Comparison of ENCODE assay signal across 16 cellular contexts in genomic region chr19:56137405-56137804, GRCh38. TPM values are rescaled to one million over a fixed set of nuclear protein-coding genes. Genes with fewer than 3 reads are reported as not detected.
A peak's percentile ranks its signal among the peaks of the same experiment; 100 is the strongest.
DNase-seq lines count a peak whose midpoint lies in the region; ATAC-seq, FAIRE-seq and TF ChIP-seq lines count a peak whose summit lies in the region.
"Had no signal": no experiment of that assay in that cellular context is flagged by ENCODE, and none has a peak within 500 bp of the region (broad histone marks: within the 10 kb centered on the region; RNA-seq: fewer than 3 reads in every experiment).

No MANE protein-coding gene starts in this region.

- no peak overlapping the region for H3K4me3 ChIP-seq in HL-60 (replicated peaks; ENCODE audit: insufficient read depth, low read length)
- H3K4me3 ChIP-seq in HepG2 (replicated peaks in 1 of 3; ENCODE audit: insufficient read depth in 1 of 3, low read depth in 2 of 3, low read length in 3 of 3) = no peak overlapping the region
- no peak overlapping the region for H3K4me3 ChIP-seq in thyroid gland (replicated peaks in 1 of 3)
- H3K4me3 ChIP-seq: HAP-1, SJSA1 had no signal

- no peaks in the 10 kb centered on the region for H3K9me3 Mint-ChIP-seq in WTC11
- H3K9me3 Mint-ChIP-seq: activated CD4-positive, alpha-beta T cell treated with anti-CD3 and anti-CD28 coated beads, Interleukin-2, amount 10 ng/mL, durations not matched to agents 7 days and 5 days; activated naive CD4-positive, alpha-beta T cell treated with anti-CD3 and anti-CD28 coated beads, Interleukin-2, amount 50 U/mL, for 72 hours; activated T-cell treated with anti-CD3 and anti-CD28 coated beads, Interleukin-2, amount 50 U/mL, for 24 hours had no signal

- no peak overlapping the region for H3K4me3 Mint-ChIP-seq in WTC11
- H3K4me3 Mint-ChIP-seq: activated CD4-positive, alpha-beta T cell treated with anti-CD3 and anti-CD28 coated beads, Interleukin-2, amount 10 ng/mL, durations not matched to agents 7 days and 5 days; activated T-cell treated with anti-CD3 and anti-CD28 coated beads, Interleukin-2, amount 50 U/mL, for 24 hours had no signal

- no TSS peak for BruUV-seq in HepG2 (replicated peaks; lab: Mats Ljungman, UMichigan)

- TF ChIP-seq RAD21 in HepG2 (CRISPR knock-in tag; IDR thresholded peaks at IDR 0.05) = no peak

- peaks cover under 1% of the 10 kb centered on the region for H3K79me2 ChIP-seq in HepG2 (ENCODE audit: insufficient read depth, low read length)

- H3K27ac Mint-ChIP-seq in WTC11 = peak overlapping the region; percentile 98
- H3K27ac Mint-ChIP-seq: activated CD4-positive, alpha-beta T cell treated with anti-CD3 and anti-CD28 coated beads, Interleukin-2, amount 10 ng/mL, durations not matched to agents 7 days and 5 days; activated naive CD4-positive, alpha-beta T cell treated with anti-CD3 and anti-CD28 coated beads, Interleukin-2, amount 50 U/mL, for 72 hours; activated T-cell treated with anti-CD3 and anti-CD28 coated beads, Interleukin-2, amount 50 U/mL, for 24 hours had no signal

- WGBS in HepG2 (ENCODE audit: low lambda C conversion rate) = 83% methylated on average over 6 of the region's 6 CpGs
- 32 to 40% methylated on average over 6 of the region's 6 CpGs for WGBS in thyroid gland, 2 donors

- CTCF ChIA-PET in WTC11 (lab: Charles Lee) = interaction anchor here (1.0 to 3.7 kb wide), 6 partner anchors 10 to 32 kb away, joined by 3 to 25 read pairs (median 5); no protein-coding TSS in a partner anchor
- CTCF ChIA-PET in HepG2 (lab: Yijun Ruan, JAX; ENCODE audit: low intra/inter-chr PET ratio, low total read pairs) = no interaction called here

- TF ChIP-seq EP300 in HepG2 (IDR thresholded peaks at IDR 0.05; ENCODE audit: low read depth in 2 of 2, low read length in 2 of 2) (no peak), HepG2 (CRISPR knock-in tag; IDR thresholded peaks at IDR 0.05; ENCODE audit: borderline replicate concordance) (no peak)

- H3K27ac ChIP-seq in HL-60 (replicated peaks) = peak overlapping the region; percentile 16; the same call in 1 of the 2 replicates
- H3K27ac ChIP-seq in HepG2 (ENCODE audit: extremely low read length, insufficient read depth, low read length) = peak overlapping the region; percentile 34
- peak overlapping the region; percentile 65 to 89 (median 68) for H3K27ac ChIP-seq in thyroid gland
- H3K27ac ChIP-seq: SJSA1 had no signal

- peaks cover 3% of the 10 kb centered on the region; the same call in 1 of the 2 replicates for H3K27me3 Mint-ChIP-seq in WTC11 (ENCODE audit: low read depth)
- H3K27me3 Mint-ChIP-seq: activated CD4-positive, alpha-beta T cell treated with anti-CD3 and anti-CD28 coated beads, Interleukin-2, amount 10 ng/mL, durations not matched to agents 7 days and 5 days; activated T-cell treated with anti-CD3 and anti-CD28 coated beads, Interleukin-2, amount 50 U/mL, for 24 hours had no signal

- H3K27me3 ChIP-seq in HL-60 (ENCODE audit: insufficient read depth, poor library complexity, severe bottlenecking) (no peaks in the 10 kb centered on the region), HepG2 (ENCODE audit: control insufficient read depth in 1 of 2, insufficient read depth in 2 of 2, low read length in 2 of 2) (no peaks in the 10 kb centered on the region; a peak in 1 of 5 replicates), thyroid gland (no peaks in the 10 kb centered on the region)
- H3K27me3 ChIP-seq: BE2C, SJSA1 had no signal

- no peak overlapping the region for H2AFZ ChIP-seq in HepG2 (ENCODE audit: low read length)

- TF ChIP-seq POLR2A in HepG2 (IDR thresholded peaks at IDR 0.05; ENCODE audit: insufficient read depth in 1 of 2, low read depth in 2 of 2, low read length in 2 of 2) (no peak), thyroid gland (IDR thresholded peaks at IDR 0.05) (no peak)

- DNase-seq in HL-60 (ENCODE audit: low read depth in 1 of 2, low spot score in 1 of 2) (no peak), WTC11 (ENCODE audit: low spot score) (no peak), HepG2 (ENCODE audit: low spot score) (no peak), thyroid gland (peak; percentile 88 to 92), HUDEP-2 (lab: John Stamatoyannopoulos, UW; ENCODE audit: unreplicated experiment in 76 of 76) (no peak)
- DNase-seq: activated CD4-positive, alpha-beta T cell treated with anti-CD3 and anti-CD28 coated beads, Interleukin-2, amount 10 ng/mL, durations not matched to agents 7 days and 5 days; activated T-cell treated with anti-CD3 and anti-CD28 coated beads, Interleukin-2, amount 50 U/mL, for 24 hours; BE2C; effector CD8-positive, alpha-beta T cell; EL; hypothalamus had no signal

- H3K9me3 ChIP-seq in HepG2 (ENCODE audit: low read length) (no peaks in the 10 kb centered on the region), thyroid gland (no peaks in the 10 kb centered on the region)
- H3K9me3 ChIP-seq: BE2C, HAP-1, SJSA1 had no signal

- H3K36me3 Mint-ChIP-seq in WTC11 = no peaks in the 10 kb centered on the region
- H3K36me3 Mint-ChIP-seq: activated naive CD4-positive, alpha-beta T cell treated with anti-CD3 and anti-CD28 coated beads, Interleukin-2, amount 50 U/mL, for 72 hours had no signal

- peaks cover 45% of the 10 kb centered on the region for H3K4me1 Mint-ChIP-seq in WTC11

- no peak for FAIRE-seq in HepG2 (lab: Jason Lieb, UNC)

- in situ Hi-C loops in HepG2 (cut with HindIII; ENCODE audit: extremely low pct_ligation_motif_present, low pct_unique_long_range_greater_than_20kb) = no loop called here

- H3K4me1 ChIP-seq in HepG2 (ENCODE audit: insufficient read depth, low read length) = peaks cover 60% of the 10 kb centered on the region
- peaks cover 45 to 72% of the 10 kb centered on the region in 2 donors for H3K4me1 ChIP-seq in thyroid gland

- no peak overlapping the region for H3K9ac ChIP-seq in HepG2 (ENCODE audit: insufficient read depth, low read depth, low read length)

- no peak overlapping the region for H3K4me2 ChIP-seq in HepG2 (ENCODE audit: low read depth, low read length)

- ATAC-seq in WTC11 (no peak), HepG2 (no peak), HG02981 (IDR thresholded peaks at IDR 0.05; ENCODE audit: unreplicated experiment) (no peak), GM18909 (IDR thresholded peaks at IDR 0.05; ENCODE audit: poor library complexity, unreplicated experiment) (no peak)
- ATAC-seq: activated naive CD4-positive, alpha-beta T cell treated with anti-CD3 and anti-CD28 coated beads, Interleukin-2, amount 50 U/mL, for 72 hours had no signal

- H4K20me1 ChIP-seq in HepG2 (ENCODE audit: insufficient read depth, low read length) = no peaks in the 10 kb centered on the region

- H3K36me3 ChIP-seq in HepG2 (replicated peaks in 1 of 2; ENCODE audit: control insufficient read depth in 1 of 2, insufficient read depth in 2 of 2, low read length in 2 of 2) (no peaks in the 10 kb centered on the region), thyroid gland (no peaks in the 10 kb centered on the region)
- H3K36me3 ChIP-seq: HAP-1, SJSA1 had no signal

- intact Hi-C loops in HepG2 (cut with micrococcal nuclease; ENCODE audit: unreplicated experiment) = no loop called here
- intact Hi-C loops in thyroid gland (cut with DNase I) = no loop called here

- TF ChIP-seq CTCF in HL-60 (IDR thresholded peaks at IDR 0.05; ENCODE audit: insufficient read depth, low read length) (no peak), WTC11 (IDR thresholded peaks at IDR 0.05) (no peak), HepG2 (CRISPR knock-in tag; IDR thresholded peaks at IDR 0.05) (no peak), thyroid gland (IDR thresholded peaks at IDR 0.05) (no peak)

- POLR2A ChIA-PET in WTC11 (lab: Charles Lee) (no interaction called here), HepG2 (lab: Yijun Ruan, JAX) (interaction anchor here (1.2 to 2.7 kb wide), 6 partner anchors 10 to 27 kb away, joined by 3 to 15 read pairs (median 8); partner anchors contain the start of gene ZNF787)

RNA-seq across cellular contexts. Expression of gene ZNF444, which starts 3.7 kb away (rescaled TPM):
- 84.0 to 87.9 TPM (median 87.7 TPM) in 3 replicates for total RNA-seq in WTC11 (2021)
- 24.4 and 30.3 TPM in 2 replicates for total RNA-seq in HepG2 (2016; rRNA removed; fragmentation: Illumina TruSeq; extraction: Trizol)
- total RNA-seq in HepG2 (2016; cell fraction: cytosol; rRNA removed; fragmentation: Illumina TruSeq; extraction: Trizol; ENCODE audit: low read depth) = 8.7 and 10.7 TPM in 2 replicates
- 24.3 and 28.9 TPM in 2 replicates for total RNA-seq in HepG2 (2016; cell fraction: insoluble cytoplasmic fraction; rRNA removed; fragmentation: Illumina TruSeq; extraction: Trizol)
- 18.5 and 19.0 TPM in 2 replicates for total RNA-seq in HepG2 (2016; cell fraction: membrane; rRNA removed; fragmentation: Illumina TruSeq; extraction: Trizol)
- total RNA-seq in HepG2 (2016; cell fraction: nucleus; rRNA removed; fragmentation: Illumina TruSeq; extraction: Trizol) = 16.6 and 20.8 TPM in 2 replicates
- polyA plus RNA-seq in HepG2 (2011; rRNA removed) = 27.4 and 34.2 TPM in 2 replicates
- polyA plus RNA-seq in HepG2 (2011; cell fraction: cytosol; rRNA removed) = 26.3 and 39.4 TPM in 2 replicates
- 141 and 147 TPM in 2 replicates for polyA plus RNA-seq in HepG2 (2011; cell fraction: nucleus; rRNA removed)
- 31.4 and 36.8 TPM in 2 replicates for polyA plus RNA-seq in HepG2 (2012)
- 9.9 and 10.2 TPM in 2 replicates for polyA plus RNA-seq in HepG2 (2016; cell fraction: cytosol; fragmentation: Illumina TruSeq; extraction: Trizol; ENCODE audit: low read depth)
- polyA plus RNA-seq in HepG2 (2016; cell fraction: insoluble cytoplasmic fraction; fragmentation: Illumina TruSeq; extraction: Trizol; ENCODE audit: low read depth) = 35.6 and 37.8 TPM in 2 replicates
- 15.1 and 15.7 TPM in 2 replicates for polyA plus RNA-seq in HepG2 (2016; cell fraction: membrane; fragmentation: Illumina TruSeq; extraction: Trizol; ENCODE audit: low read depth)
- polyA plus RNA-seq in HepG2 (2016; cell fraction: nucleus; fragmentation: Illumina TruSeq; extraction: Trizol; ENCODE audit: insufficient read depth, low read depth) = 59.4 and 67.1 TPM in 2 replicates
- polyA minus RNA-seq in HepG2 (2011; rRNA and poly(A)+ RNA removed; ENCODE audit: low replicate concordance) = 7.0 and 28.3 TPM in 2 replicates
- 15.8 and 20.3 TPM in 2 replicates for polyA minus RNA-seq in HepG2 (2011; cell fraction: cytosol; rRNA and poly(A)+ RNA removed)
- polyA minus RNA-seq in HepG2 (2011; cell fraction: nucleus; rRNA and poly(A)+ RNA removed) = 11.1 and 17.4 TPM in 2 replicates
- total RNA-seq in thyroid gland = 10 to 100 TPM; 35.1 to 53.0 (median 45.5) TPM

RNA-seq across cellular contexts. Expression of gene ZNF787, which starts 16.3 kb away (rescaled TPM):
- total RNA-seq in WTC11 (2021) (60.8 to 62.9 TPM (median 62.0 TPM) in 3 replicates), HepG2 (2016; rRNA removed; fragmentation: Illumina TruSeq; extraction: Trizol) (35.6 and 42.8 TPM in 2 replicates), thyroid gland (10 to 100 TPM in 3 of 4 donors, 1 to 10 TPM in 1; 7.8 to 21.3 (median 14.2) TPM)
- 29.0 and 33.1 TPM in 2 replicates for total RNA-seq in HepG2 (2016; cell fraction: cytosol; rRNA removed; fragmentation: Illumina TruSeq; extraction: Trizol; ENCODE audit: low read depth)
- total RNA-seq in HepG2 (2016; cell fraction: insoluble cytoplasmic fraction; rRNA removed; fragmentation: Illumina TruSeq; extraction: Trizol) = 34.7 and 46.1 TPM in 2 replicates
- total RNA-seq in HepG2 (2016; cell fraction: membrane; rRNA removed; fragmentation: Illumina TruSeq; extraction: Trizol) = 62.2 and 73.5 TPM in 2 replicates
- 17.6 and 21.2 TPM in 2 replicates for total RNA-seq in HepG2 (2016; cell fraction: nucleus; rRNA removed; fragmentation: Illumina TruSeq; extraction: Trizol)
- 15.1 and 23.1 TPM in 2 replicates for polyA plus RNA-seq in HepG2 (2011; rRNA removed)
- polyA plus RNA-seq in HepG2 (2011; cell fraction: cytosol; rRNA removed) = 9.6 and 21.1 TPM in 2 replicates
- polyA plus RNA-seq in HepG2 (2011; cell fraction: nucleus; rRNA removed) = 24.0 and 30.1 TPM in 2 replicates
- 20.1 and 21.2 TPM in 2 replicates for polyA plus RNA-seq in HepG2 (2012)
- 34.6 and 40.9 TPM in 2 replicates for polyA plus RNA-seq in HepG2 (2016; cell fraction: cytosol; fragmentation: Illumina TruSeq; extraction: Trizol; ENCODE audit: low read depth)
- polyA plus RNA-seq in HepG2 (2016; cell fraction: insoluble cytoplasmic fraction; fragmentation: Illumina TruSeq; extraction: Trizol; ENCODE audit: low read depth) = 47.2 and 47.3 TPM in 2 replicates
- polyA plus RNA-seq in HepG2 (2016; cell fraction: membrane; fragmentation: Illumina TruSeq; extraction: Trizol; ENCODE audit: low read depth) = 55.5 and 74.3 TPM in 2 replicates
- 38.1 and 41.9 TPM in 2 replicates for polyA plus RNA-seq in HepG2 (2016; cell fraction: nucleus; fragmentation: Illumina TruSeq; extraction: Trizol; ENCODE audit: insufficient read depth, low read depth)
- 11.1 and 37.8 TPM in 2 replicates for polyA minus RNA-seq in HepG2 (2011; rRNA and poly(A)+ RNA removed; ENCODE audit: low replicate concordance)
- polyA minus RNA-seq in HepG2 (2011; cell fraction: cytosol; rRNA and poly(A)+ RNA removed) = 24.6 and 29.7 TPM in 2 replicates
- 9.8 and 11.8 TPM in 2 replicates for polyA minus RNA-seq in HepG2 (2011; cell fraction: nucleus; rRNA and poly(A)+ RNA removed)

RNA-seq across cellular contexts. Expression of gene GALP, which starts 38.4 kb away (rescaled TPM):
- total RNA-seq in WTC11 (2021) (not detected in 3 replicates), HepG2 (2016; rRNA removed; fragmentation: Illumina TruSeq; extraction: Trizol) (not detected in 2 replicates), thyroid gland (not detected)
- not detected in 2 replicates for total RNA-seq in HepG2 (2016; cell fraction: cytosol; rRNA removed; fragmentation: Illumina TruSeq; extraction: Trizol; ENCODE audit: low read depth)
- total RNA-seq in HepG2 (2016; cell fraction: insoluble cytoplasmic fraction; rRNA removed; fragmentation: Illumina TruSeq; extraction: Trizol) = not detected in 2 replicates
- total RNA-seq in HepG2 (2016; cell fraction: membrane; rRNA removed; fragmentation: Illumina TruSeq; extraction: Trizol) = not detected in 2 replicates
- total RNA-seq in HepG2 (2016; cell fraction: nucleus; rRNA removed; fragmentation: Illumina TruSeq; extraction: Trizol) = not detected in 2 replicates
- polyA plus RNA-seq in HepG2 (2011; rRNA removed) = not detected in 2 replicates
- not detected in 2 replicates for polyA plus RNA-seq in HepG2 (2011; cell fraction: cytosol; rRNA removed)
- not detected in 2 replicates for polyA plus RNA-seq in HepG2 (2011; cell fraction: nucleus; rRNA removed)
- polyA plus RNA-seq in HepG2 (2012) = not detected in 2 replicates
- not detected in 2 replicates for polyA plus RNA-seq in HepG2 (2016; cell fraction: cytosol; fragmentation: Illumina TruSeq; extraction: Trizol; ENCODE audit: low read depth)
- not detected in 2 replicates for polyA plus RNA-seq in HepG2 (2016; cell fraction: insoluble cytoplasmic fraction; fragmentation: Illumina TruSeq; extraction: Trizol; ENCODE audit: low read depth)
- not detected in 2 replicates for polyA plus RNA-seq in HepG2 (2016; cell fraction: membrane; fragmentation: Illumina TruSeq; extraction: Trizol; ENCODE audit: low read depth)
- not detected in 2 replicates for polyA plus RNA-seq in HepG2 (2016; cell fraction: nucleus; fragmentation: Illumina TruSeq; extraction: Trizol; ENCODE audit: insufficient read depth, low read depth)
- polyA minus RNA-seq in HepG2 (2011; rRNA and poly(A)+ RNA removed; ENCODE audit: low replicate concordance) = not detected in 2 replicates
- not detected in 2 replicates for polyA minus RNA-seq in HepG2 (2011; cell fraction: cytosol; rRNA and poly(A)+ RNA removed)
- not detected in 2 replicates for polyA minus RNA-seq in HepG2 (2011; cell fraction: nucleus; rRNA and poly(A)+ RNA removed)
- total RNA-seq: activated CD4-positive, alpha-beta T cell treated with anti-CD3 and anti-CD28 coated beads, Interleukin-2, amount 10 ng/mL, durations not matched to agents 7 days and 5 days; activated naive CD4-positive, alpha-beta T cell treated with anti-CD3 and anti-CD28 coated beads, Interleukin-2, amount 50 U/mL, for 72 hours; SJSA1 had no signal

Comparison
In these comparisons a context has a peak if more than half of its experiments do, and no peak if none do; other contexts are left out.
1. DNase-seq: peak in thyroid gland (2 of 2); none in HL-60 (0 of 2), WTC11 (single experiment), HepG2 (single experiment) and HUDEP-2 (0 of 76).
2. H3K27ac ChIP-seq: peak in every context shown above with its lines; median percentile 68 in thyroid gland; 34 in HepG2; 16 in HL-60.